ENCODE assay signal across 8 cellular contexts in genomic region chr16:75011634-75012307, GRCh38. TPM values are rescaled to one million over a fixed set of nuclear protein-coding genes. Genes with fewer than 3 reads are reported as not detected.
DNase-seq lines count a peak whose midpoint lies in the region; ATAC-seq and TF ChIP-seq lines count a peak whose summit lies in the region.

No MANE protein-coding gene starts in this region.

- peak; percentile 23 for DNase-seq in NK-92 treated with Interleukin-12 subunit alpha and Interleukin-12 subunit beta, amount 100 ng/mL, for 24 hours (lab: John Stamatoyannopoulos, UW)
- DNase-seq in NK-92 (lab: John Stamatoyannopoulos, UW; ENCODE audit: unreplicated experiment), result no peak
- DNase-seq in SJSA1 (ENCODE audit: low read depth in 1 of 2, low spot score in 2 of 2), result peak; percentile 75 to 88
- peak; percentile 97 for DNase-seq in mammary epithelial cell
- no peak for DNase-seq in memory B cell (ENCODE audit: low spot score in 2 of 2)
- no peak for DNase-seq in HuH-7.5 (ENCODE audit: low spot score)

- peaks cover 88% of the 10 kb centered on the region for H3K79me2 ChIP-seq in mammary epithelial cell (ENCODE audit: insufficient read depth, low read length)

- intact Hi-C loops in mammary epithelial cell (cut with micrococcal nuclease), result no loop called here

- H3K36me3 ChIP-seq in SJSA1 (0 out of 2 replicates have a peak, but pooled peaks cover 3% of the 10 kb centered on the region), mammary epithelial cell (ENCODE audit: insufficient read depth, low read length) (no peaks in the 10 kb centered on the region), subcutaneous abdominal adipose tissue (ENCODE audit: control insufficient read depth in 5 of 5, insufficient read depth in 5 of 5, low read length in 5 of 5) (no peaks in the 10 kb centered on the region)

- in situ Hi-C loops in mammary epithelial cell (cut with MboI; ENCODE audit: low sequenced_read_pairs in 2 of 2), result no loop called here

- H3K27ac ChIP-seq in SJSA1, result peak overlapping the region; percentile 79
- peak overlapping the region; percentile 93 for H3K27ac ChIP-seq in mammary epithelial cell (ENCODE audit: insufficient read depth, low read depth, low read length)
- H3K27ac ChIP-seq in subcutaneous abdominal adipose tissue (ENCODE audit: low read depth, low read length), result peak overlapping the region; percentile 91

- peaks cover 8% of the 10 kb centered on the region for H3K4me1 Mint-ChIP-seq in memory B cell

- peaks cover 4% of the 10 kb centered on the region for H3K27me3 Mint-ChIP-seq in memory B cell

- dilution Hi-C loops in mammary epithelial cell (cut with HindIII; ENCODE audit: low sequenced_read_pairs), result no loop called here

- WGBS in mammary epithelial cell (ENCODE audit: low coverage, missing lambda C conversion rate), result 5% methylated on average over 3 of the region's 3 CpGs

- no peaks in the 10 kb centered on the region for H3K27me3 ChIP-seq in SJSA1 (replicated peaks)
- no peaks in the 10 kb centered on the region for H3K27me3 ChIP-seq in mammary epithelial cell (ENCODE audit: insufficient read depth, low read length)
- no peaks in the 10 kb centered on the region for H3K27me3 ChIP-seq in subcutaneous abdominal adipose tissue (ENCODE audit: control insufficient read depth in 5 of 5, insufficient read depth in 4 of 5, low read length in 5 of 5)

- H3K9ac ChIP-seq in mammary epithelial cell (ENCODE audit: insufficient read depth, low read length) (peak overlapping the region; percentile 65), subcutaneous abdominal adipose tissue (ENCODE audit: low read length in 5 of 5) (peak overlapping the region in 4 of 5 donors; percentile 39 to 81 (median 70))

- peak overlapping the region; percentile 25 for H3K27ac Mint-ChIP-seq in memory B cell

- H3K36me3 Mint-ChIP-seq in memory B cell, result no peaks in the 10 kb centered on the region

- TF ChIP-seq CTCF in mammary epithelial cell (conservative IDR thresholded peaks at IDR 0.05 in 1 of 2, IDR thresholded peaks at IDR 0.05 in 1 of 2; ENCODE audit: extremely low read depth in 1 of 2, insufficient read depth in 1 of 2, low read depth in 1 of 2, low read length in 2 of 2), result no peak

- H4K20me1 ChIP-seq in mammary epithelial cell (ENCODE audit: insufficient read depth, low read length), result no peaks in the 10 kb centered on the region

- H3K9me3 ChIP-seq in SJSA1 (replicated peaks) (no peaks in the 10 kb centered on the region), mammary epithelial cell (replicated peaks; ENCODE audit: insufficient read depth, low read length) (no peaks in the 10 kb centered on the region), subcutaneous abdominal adipose tissue (ENCODE audit: control insufficient read depth in 5 of 5, low read length in 5 of 5) (no peaks in the 10 kb centered on the region)

- no TSS peak for BruUV-seq in mammary epithelial cell (replicated peaks; lab: Mats Ljungman, UMichigan)

- H3K4me2 ChIP-seq in mammary epithelial cell (ENCODE audit: insufficient read depth, low read depth, low read length), result peak overlapping the region; percentile 79

- H3K9me3 Mint-ChIP-seq in memory B cell, result no peaks in the 10 kb centered on the region

- no peak overlapping the region for H3K4me3 ChIP-seq in SJSA1
- peak overlapping the region in 2 of 3 experiments; percentile 9 to 21 for H3K4me3 ChIP-seq in mammary epithelial cell (replicated peaks in 1 of 3; ENCODE audit: insufficient read depth in 1 of 3, low read depth in 2 of 3, low read length in 3 of 3)
- H3K4me3 ChIP-seq in subcutaneous abdominal adipose tissue (ENCODE audit: low read depth in 1 of 5, low read length in 5 of 5), result peak overlapping the region in 4 of 5 donors; percentile 12 to 33 (median 22)

- ATAC-seq in HG02870 (IDR thresholded peaks at IDR 0.05; ENCODE audit: unreplicated experiment) (peak; percentile 86), memory B cell (ENCODE audit: low read depth) (peak; percentile 86)

- H3K4me3 Mint-ChIP-seq in memory B cell, result no peak overlapping the region

- CTCF ChIA-PET in mammary epithelial cell (lab: Charles Lee; ENCODE audit: low non-redundant PET), result no interaction called here

- H3K4me1 ChIP-seq in SJSA1 (replicated peaks), result peaks cover 30% of the 10 kb centered on the region
- H3K4me1 ChIP-seq in mammary epithelial cell (ENCODE audit: insufficient read depth, low read length), result peaks cover 29% of the 10 kb centered on the region
- peaks cover 9 to 30% (median 30%) of the 10 kb centered on the region in 5 donors for H3K4me1 ChIP-seq in subcutaneous abdominal adipose tissue (ENCODE audit: control insufficient read depth in 5 of 5, insufficient read depth in 5 of 5, low read length in 5 of 5)

- H2AFZ ChIP-seq in mammary epithelial cell (ENCODE audit: low read depth, low read length), result peak overlapping the region; percentile 67

RNA-seq across cellular contexts. Expression of gene ZNRF1, which starts 12.9 kb away (rescaled TPM):
- 20.7 and 27.2 TPM in 2 replicates for total RNA-seq in SJSA1 (2014; rRNA removed; shearing (Covaris generic))
- 10 to 100 TPM; 12.8 to 32.0 TPM for total RNA-seq in mammary epithelial cell
- 17.6 TPM for polyA plus RNA-seq in mammary epithelial cell
- polyA minus RNA-seq in mammary epithelial cell, result 60.2 TPM

RNA-seq across cellular contexts. Expression of gene WDR59, which starts 26.8 kb away (rescaled TPM):
- total RNA-seq in SJSA1 (2014; rRNA removed; shearing (Covaris generic)), result 10.0 and 15.2 TPM in 2 replicates
- 10 to 100 TPM; 26.5 to 64.8 TPM for total RNA-seq in mammary epithelial cell
- polyA plus RNA-seq in mammary epithelial cell, result 41.8 TPM
- 90.8 TPM for polyA minus RNA-seq in mammary epithelial cell

Comparison
In these comparisons a context has a peak if more than half of its experiments do, and no peak if none do; other contexts are left out.
1. DNase-seq: peak in NK-92 treated with Interleukin-12 subunit alpha and Interleukin-12 subunit beta, amount 100 ng/mL, for 24 hours (single experiment), SJSA1 (2 of 2) and mammary epithelial cell (single experiment); none in NK-92 (single experiment), memory B cell (0 of 2) and HuH-7.5 (single experiment).
2. Peak in every context shown above with its lines, with median percentiles within 50 percentile points of each other: H3K27ac ChIP-seq.